Comparison of ENCODE assay signal across 8 cellular contexts in the genomic region with DNA sequence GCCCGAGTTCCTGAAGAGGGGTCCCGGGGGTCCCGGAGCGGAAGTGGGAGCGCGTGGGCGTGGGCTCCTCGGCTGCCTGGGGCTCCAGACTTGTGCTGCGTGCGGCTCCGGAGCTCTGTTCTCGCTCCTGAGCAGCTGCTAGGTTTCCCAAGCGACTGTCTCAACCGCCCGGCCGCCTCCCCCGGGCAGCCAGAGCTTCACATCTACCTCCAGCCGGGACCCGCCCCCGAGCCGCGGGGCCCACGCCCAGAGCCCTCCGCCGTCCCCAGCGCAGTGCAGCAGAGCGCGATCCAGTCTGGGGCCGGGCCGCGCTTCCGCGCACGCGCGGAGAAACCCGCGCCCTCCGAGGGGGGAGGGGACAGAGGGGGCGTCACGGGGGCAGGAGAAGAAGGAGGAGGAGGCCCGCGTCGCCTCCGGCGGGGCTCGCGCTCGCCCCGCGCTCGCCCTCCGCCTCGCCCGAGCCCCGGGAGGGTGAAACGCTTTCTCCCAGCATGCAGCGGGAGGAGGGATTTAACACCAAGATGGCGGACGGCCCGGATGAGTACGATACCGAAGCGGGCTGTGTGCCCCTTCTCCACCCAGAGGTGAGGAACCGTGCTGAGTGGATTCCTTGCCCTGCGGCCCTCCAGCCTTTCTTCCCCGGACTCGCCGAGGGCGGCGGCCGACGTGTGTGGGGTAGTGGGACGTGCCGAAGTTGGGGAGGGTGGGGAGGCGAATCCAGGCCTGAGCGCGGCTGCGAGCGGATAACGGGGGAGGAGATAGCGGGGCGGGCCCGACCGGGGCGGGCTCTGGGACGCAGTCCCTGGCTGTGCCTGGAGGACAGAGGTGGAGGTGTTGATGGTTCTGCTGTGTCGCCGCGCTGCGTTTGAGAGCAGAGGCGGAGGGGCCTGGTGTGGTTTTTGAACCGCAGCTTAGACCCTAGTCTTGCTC. TPM values are rescaled to one million over a fixed set of nuclear protein-coding genes. Genes with fewer than 3 reads are reported as not detected.
DNase-seq lines count a peak whose midpoint lies in the region; ATAC-seq, FAIRE-seq and TF ChIP-seq lines count a peak whose summit lies in the region.

A gene with protein sequence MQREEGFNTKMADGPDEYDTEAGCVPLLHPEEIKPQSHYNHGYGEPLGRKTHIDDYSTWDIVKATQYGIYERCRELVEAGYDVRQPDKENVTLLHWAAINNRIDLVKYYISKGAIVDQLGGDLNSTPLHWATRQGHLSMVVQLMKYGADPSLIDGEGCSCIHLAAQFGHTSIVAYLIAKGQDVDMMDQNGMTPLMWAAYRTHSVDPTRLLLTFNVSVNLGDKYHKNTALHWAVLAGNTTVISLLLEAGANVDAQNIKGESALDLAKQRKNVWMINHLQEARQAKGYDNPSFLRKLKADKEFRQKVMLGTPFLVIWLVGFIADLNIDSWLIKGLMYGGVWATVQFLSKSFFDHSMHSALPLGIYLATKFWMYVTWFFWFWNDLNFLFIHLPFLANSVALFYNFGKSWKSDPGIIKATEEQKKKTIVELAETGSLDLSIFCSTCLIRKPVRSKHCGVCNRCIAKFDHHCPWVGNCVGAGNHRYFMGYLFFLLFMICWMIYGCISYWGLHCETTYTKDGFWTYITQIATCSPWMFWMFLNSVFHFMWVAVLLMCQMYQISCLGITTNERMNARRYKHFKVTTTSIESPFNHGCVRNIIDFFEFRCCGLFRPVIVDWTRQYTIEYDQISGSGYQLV (plus strand): TSS at position 370 of the 930 bp plus-strand sequence. CDS start 122 bp downstream, at position 492.

- no peaks in the 10 kb centered on the region; a peak in 1 of 5 replicates for H3K27me3 ChIP-seq in HepG2 (ENCODE audit: control insufficient read depth in 1 of 2, insufficient read depth in 2 of 2, low read length in 2 of 2)

- POLR2A ChIA-PET in HepG2 (lab: Yijun Ruan, JAX) = interaction anchor here (0.6 to 1.1 kb wide), 7 partner anchors 8 to 1332 kb away, joined by 3 to 6 read pairs (median 3); a partner anchor contains a TSS

- H3K4me1 ChIP-seq in HepG2 (ENCODE audit: insufficient read depth, low read length) = peaks cover 45% of the 10 kb centered on the region

- peaks cover 0 to 3% (median 0%) of the 10 kb centered on the region in 7 donors for H3K9me3 Mint-ChIP-seq in CD14-positive monocyte

- CTCF ChIA-PET in HepG2 (lab: Yijun Ruan, JAX; ENCODE audit: low intra/inter-chr PET ratio, low total read pairs) = no interaction called here

- intact Hi-C loops in CD14-positive monocyte (cut with micrococcal nuclease) (no loop called here), HepG2 (cut with micrococcal nuclease; ENCODE audit: unreplicated experiment) (loop anchor here (1.0 to 5.0 kb wide), 2 partner anchors 143 to 202 kb away; no protein-coding TSS in a partner anchor)

- peak within 1 kb of the TSS; percentile 87 for H3K9ac ChIP-seq in HepG2 (ENCODE audit: insufficient read depth, low read depth, low read length)

- FAIRE-seq in HepG2 (lab: Jason Lieb, UNC) = peak; percentile 34

- H3K4me3 ChIP-seq in HepG2 (replicated peaks in 1 of 3; ENCODE audit: insufficient read depth in 1 of 3, low read depth in 2 of 3, low read length in 3 of 3) = peak within 1 kb of the TSS; percentile 74 to 90 (median 79)

- peak; percentile 86 to 90 for TF ChIP-seq POLR2A in HepG2 (IDR thresholded peaks at IDR 0.05; ENCODE audit: insufficient read depth in 1 of 2, low read depth in 2 of 2, low read length in 2 of 2)

- BruUV-seq in HepG2 (replicated peaks; lab: Mats Ljungman, UMichigan) = no TSS peak

- no peaks in the 10 kb centered on the region for H3K9me3 ChIP-seq in HepG2 (ENCODE audit: low read length)

- TF ChIP-seq RAD21 in HepG2 (CRISPR knock-in tag; IDR thresholded peaks at IDR 0.05) = peak; percentile 18; the same call in 1 of the 2 replicates

- peak; percentile 95 for ATAC-seq in GM19397 (IDR thresholded peaks at IDR 0.05; ENCODE audit: unreplicated experiment)
- peak; percentile 92 for ATAC-seq in HG03571 (IDR thresholded peaks at IDR 0.05; ENCODE audit: unreplicated experiment)
- ATAC-seq in HepG2 = peak; percentile 95

- TF ChIP-seq EP300 in HepG2 (IDR thresholded peaks at IDR 0.05; ENCODE audit: low read depth in 2 of 2, low read length in 2 of 2) = no peak
- TF ChIP-seq EP300 in HepG2 (CRISPR knock-in tag; IDR thresholded peaks at IDR 0.05; ENCODE audit: borderline replicate concordance) = no peak

- DNase-seq in CD14-positive monocyte (ENCODE audit: low spot score) = peak; percentile 81
- peak; percentile 97 for DNase-seq in NCI-H774 (lab: John Stamatoyannopoulos, UW)
- peak; percentile 89 to 90 for DNase-seq in activated CD4-positive, alpha-beta T cell treated with anti-CD3 and anti-CD28 coated beads, Interleukin-2, amount 50 U/mL, for 4 hours
- peak; percentile 93 for DNase-seq in dermis blood vessel endothelial cell
- peak; percentile 87 for DNase-seq in HepG2 (ENCODE audit: low spot score)
- peak; percentile 80 for DNase-seq in stimulated activated CD4-positive, alpha-beta T cell treated with anti-CD3 and anti-CD28 coated beads, Interleukin-2, amount 100 ng/mL, for 48 hours

- no peaks in the 10 kb centered on the region for H3K36me3 ChIP-seq in HepG2 (replicated peaks in 1 of 2; ENCODE audit: control insufficient read depth in 1 of 2, insufficient read depth in 2 of 2, low read length in 2 of 2)

- peaks cover 16% of the 10 kb centered on the region for H4K20me1 ChIP-seq in HepG2 (ENCODE audit: insufficient read depth, low read length)

- peaks cover 45% of the 10 kb centered on the region for H3K79me2 ChIP-seq in HepG2 (ENCODE audit: insufficient read depth, low read length)

- peaks cover 49% of the 10 kb centered on the region for H3K4me1 Mint-ChIP-seq in CD14-positive monocyte

- peak within 1 kb of the TSS; percentile 88 for H3K4me2 ChIP-seq in HepG2 (ENCODE audit: low read depth, low read length)

- TF ChIP-seq CTCF in CD14-positive monocyte (IDR thresholded peaks at IDR 0.05) (no peak), HepG2 (CRISPR knock-in tag; IDR thresholded peaks at IDR 0.05) (peak; percentile 6; the same call in 1 of the 2 replicates)

- H3K27ac Mint-ChIP-seq in CD14-positive monocyte = peak within 1 kb of the TSS; percentile 94 to 99 (median 97)

- WGBS in HepG2 (ENCODE audit: low lambda C conversion rate) = 1% methylated on average over 31 of the region's 93 CpGs

- peak within 1 kb of the TSS; percentile 90 for H3K27ac ChIP-seq in HepG2 (ENCODE audit: extremely low read length, insufficient read depth, low read length)

- H3K27me3 Mint-ChIP-seq in CD14-positive monocyte (ENCODE audit: low read depth in 3 of 3) = peaks cover 0 to 2% (median 0%) of the 10 kb centered on the region in 3 donors

- peak within 1 kb of the TSS; percentile 19 for H2AFZ ChIP-seq in HepG2 (ENCODE audit: low read length)

- no peaks in the 10 kb centered on the region for H3K36me3 Mint-ChIP-seq in CD14-positive monocyte

- peak within 1 kb of the TSS; percentile 96 to 99 for H3K4me3 Mint-ChIP-seq in CD14-positive monocyte

- in situ Hi-C loops in HepG2 (cut with HindIII; ENCODE audit: extremely low pct_ligation_motif_present, low pct_unique_long_range_greater_than_20kb) = no loop called here

TF ChIP-seq in HepG2, 621 proteins besides CTCF, POLR2A, EP300 and RAD21 (continues in another document):
- TF ChIP-seq MAFK (conservative IDR thresholded peaks at IDR 0.05 in 1 of 2, IDR thresholded peaks at IDR 0.05 in 1 of 2; ENCODE audit: low read length in 2 of 2) (no peak), AHR (CRISPR knock-in tag; IDR thresholded peaks at IDR 0.05) (peak; percentile 81; the same call in 1 of the 2 replicates), ZNF569 (CRISPR knock-in tag; IDR thresholded peaks at IDR 0.05; ENCODE audit: borderline replicate concordance) (no peak), ZSCAN25 (CRISPR knock-in tag; IDR thresholded peaks at IDR 0.05) (peak; percentile 68), ZNF660 (CRISPR knock-in tag; IDR thresholded peaks at IDR 0.05; ENCODE audit: borderline replicate concordance, low read depth) (no peak), HNRNPL (IDR thresholded peaks at IDR 0.05; ENCODE audit: low read depth, low read length) (peak; percentile 65; the same call in 1 of the 2 replicates), RFX1 (IDR thresholded peaks at IDR 0.05) (no peak), SMAD3 (CRISPR knock-in tag; IDR thresholded peaks at IDR 0.05) (no peak; the same call in 1 of the 2 replicates), NRL (CRISPR knock-in tag; IDR thresholded peaks at IDR 0.05; ENCODE audit: borderline replicate concordance) (no peak; the same call in 1 of the 2 replicates), ZFP41 (CRISPR knock-in tag; IDR thresholded peaks at IDR 0.05; ENCODE audit: borderline replicate concordance) (no peak), KLF11 (CRISPR knock-in tag; IDR thresholded peaks at IDR 0.05) (no peak), ZNF782 (CRISPR knock-in tag; IDR thresholded peaks at IDR 0.05; ENCODE audit: borderline replicate concordance) (peak; percentile 34; the same call in 1 of the 2 replicates), ZNF720 (CRISPR knock-in tag; IDR thresholded peaks at IDR 0.05) (no peak), RFX3 (CRISPR knock-in tag; IDR thresholded peaks at IDR 0.05) (no peak)

RNA-seq across cellular contexts. Expression of the gene that starts here (rescaled TPM):
- 1 to 10 TPM; 4.6 to 9.3 TPM for polyA plus RNA-seq in CD14-positive monocyte
- 65.1 and 68.6 TPM in 2 replicates for total RNA-seq in dermis blood vessel endothelial cell
- total RNA-seq in HepG2 (2016; rRNA removed; fragmentation: Illumina TruSeq; extraction: Trizol) = 21.2 and 36.7 TPM in 2 replicates
- total RNA-seq in HepG2 (2016; cell fraction: cytosol; rRNA removed; fragmentation: Illumina TruSeq; extraction: Trizol; ENCODE audit: low read depth) = 21.0 and 21.2 TPM in 2 replicates
- 17.9 and 34.3 TPM in 2 replicates for total RNA-seq in HepG2 (2016; cell fraction: insoluble cytoplasmic fraction; rRNA removed; fragmentation: Illumina TruSeq; extraction: Trizol)
- 12.6 and 14.8 TPM in 2 replicates for total RNA-seq in HepG2 (2016; cell fraction: membrane; rRNA removed; fragmentation: Illumina TruSeq; extraction: Trizol)
- 83.1 and 91.1 TPM in 2 replicates for total RNA-seq in HepG2 (2016; cell fraction: nucleus; rRNA removed; fragmentation: Illumina TruSeq; extraction: Trizol)
- 31.7 and 38.5 TPM in 2 replicates for polyA plus RNA-seq in HepG2 (2011; rRNA removed)
- polyA plus RNA-seq in HepG2 (2011; cell fraction: cytosol; rRNA removed) = 8.7 and 15.5 TPM in 2 replicates
- polyA plus RNA-seq in HepG2 (2011; cell fraction: nucleus; rRNA removed) = 81.4 and 85.4 TPM in 2 replicates
- 20.3 and 21.4 TPM in 2 replicates for polyA plus RNA-seq in HepG2 (2012)
- 0.74 and 0.85 TPM in 2 replicates for polyA plus RNA-seq in HepG2 (2016; cell fraction: cytosol; fragmentation: Illumina TruSeq; extraction: Trizol; ENCODE audit: low read depth)
- polyA plus RNA-seq in HepG2 (2016; cell fraction: insoluble cytoplasmic fraction; fragmentation: Illumina TruSeq; extraction: Trizol; ENCODE audit: low read depth) = 7.2 and 7.3 TPM in 2 replicates
- polyA plus RNA-seq in HepG2 (2016; cell fraction: membrane; fragmentation: Illumina TruSeq; extraction: Trizol; ENCODE audit: low read depth) = 1.7 and 2.4 TPM in 2 replicates
- polyA plus RNA-seq in HepG2 (2016; cell fraction: nucleus; fragmentation: Illumina TruSeq; extraction: Trizol; ENCODE audit: insufficient read depth, low read depth) = 83.0 and 85.1 TPM in 2 replicates
- polyA minus RNA-seq in HepG2 (2011; rRNA and poly(A)+ RNA removed; ENCODE audit: low replicate concordance) = 47.7 and 61.9 TPM in 2 replicates
- polyA minus RNA-seq in HepG2 (2011; cell fraction: cytosol; rRNA and poly(A)+ RNA removed) = 35.4 and 39.4 TPM in 2 replicates
- polyA minus RNA-seq in HepG2 (2011; cell fraction: nucleus; rRNA and poly(A)+ RNA removed) = 201 and 214 TPM in 2 replicates

Comparison
In these comparisons a context has a peak if more than half of its experiments do, and no peak if none do; other contexts are left out.
1. Peak in every context shown above with its lines: DNase-seq, ATAC-seq, H3K4me3 ChIP-seq and H3K27ac ChIP-seq.